11 cellular contexts compared by ENCODE assay signal in genomic region chr5:93675458-93676450, GRCh38.
DNase-seq lines count a peak whose midpoint lies in the region; ATAC-seq, FAIRE-seq and TF ChIP-seq lines count a peak whose summit lies in the region.
"Had no signal": no experiment of that assay in that cellular context is flagged by ENCODE, and none has a peak within 500 bp of the region (broad histone marks: within the 10 kb centered on the region; RNA-seq: fewer than 3 reads in every experiment).

No MANE protein-coding gene starts in this region.

- peak overlapping the region; percentile 35 for H3K4me2 ChIP-seq in IMR-90 (ENCODE audit: low read depth, low read length)

- no peak overlapping the region for H3K23ac ChIP-seq in IMR-90 (ENCODE audit: low read depth, low read length)

- WGBS in IMR-90 (ENCODE audit: extremely low coverage in 2 of 2, insufficient read length in 1 of 2), 2 experiments = no CpG with 5 or more reads among the region's 1 CpG

- H2BK20ac ChIP-seq in IMR-90 (ENCODE audit: low read depth, low read length) = no peak overlapping the region

- H2AK5ac ChIP-seq in IMR-90 (ENCODE audit: low read depth, low read length) = no peak overlapping the region

- H3K79me1 ChIP-seq in IMR-90 (ENCODE audit: low read depth in 1 of 2, low read length in 2 of 2) = no peaks in the 10 kb centered on the region; a peak in 1 of 4 replicates

- no peak overlapping the region for H4K8ac ChIP-seq in IMR-90 (ENCODE audit: low read depth in 2 of 2, low read length in 2 of 2)

- no peak overlapping the region for H2AFZ ChIP-seq in IMR-90 (replicated peaks; ENCODE audit: low read length, poor library complexity)

- POLR2A ChIA-PET in HEK293T (lab: Yijun Ruan, JAX) = interaction anchor here (0.6 to 3.2 kb wide), 4 partner anchors 55 to 93 kb away, joined by 3 to 23 read pairs (median 4); partner anchors contain the start of gene NR2F1
- POLR2A ChIA-PET in IMR-90 (lab: Charles Lee; ENCODE audit: unreplicated experiment) = no interaction called here
- POLR2A ChIA-PET in CD4-positive, alpha-beta T cell (lab: Charles Lee) = no interaction called here

- CTCF ChIA-PET in HEK293T (lab: Yijun Ruan, JAX) (interaction anchor here (1.4 kb wide), 1 partner anchor 14 kb away, joined by 4 read pairs; no protein-coding TSS in a partner anchor), IMR-90 (lab: Yijun Ruan, JAX) (no interaction called here)
- CTCF ChIA-PET in CD4-positive, alpha-beta T cell (lab: Charles Lee) = no interaction called here

- no peak overlapping the region for H2BK5ac ChIP-seq in IMR-90 (ENCODE audit: low read depth, low read length, poor library complexity, severe bottlenecking)

- no peak for TF ChIP-seq POLR2A in IMR-90 (IDR thresholded peaks at IDR 0.05; ENCODE audit: low read depth, low read length)

- peaks cover 2% of the 10 kb centered on the region; the same call in 1 of the 2 replicates for H3K9me1 ChIP-seq in IMR-90 (ENCODE audit: insufficient read depth, low read length)

- peaks cover 3% of the 10 kb centered on the region; the same call in 1 of the 2 replicates for H4K20me1 ChIP-seq in IMR-90 (ENCODE audit: insufficient read depth, low read length)

- no peak overlapping the region for H3K27ac ChIP-seq in IMR-90 (ENCODE audit: insufficient read depth, low read length)
- no peak overlapping the region for H3K27ac ChIP-seq in CD4-positive, alpha-beta T cell (ENCODE audit: low read depth, low read length)

- no peak overlapping the region for H3K14ac ChIP-seq in IMR-90 (replicated peaks; ENCODE audit: low read depth, low read length)

- H3K9me3 Mint-ChIP-seq in CD4-positive, alpha-beta T cell = no peaks in the 10 kb centered on the region

- intact Hi-C loops in IMR-90 (cut with micrococcal nuclease) = loop anchor here (5.0 kb wide), 1 partner anchor 53 kb away; no protein-coding TSS in a partner anchor
- intact Hi-C loops in CD4-positive, alpha-beta T cell (cut with DNase I, micrococcal nuclease) = no loop called here

- H3K4me1 ChIP-seq in IMR-90 (ENCODE audit: control insufficient read depth, insufficient read depth, low read length) = peaks cover 10% of the 10 kb centered on the region

- TF ChIP-seq CTCF in IMR-90 (conservative IDR thresholded peaks at IDR 0.05; ENCODE audit: low read depth, low read length) = no peak
- no peak for TF ChIP-seq CTCF in CD4-positive, alpha-beta T cell (IDR thresholded peaks at IDR 0.05)

- no peaks in the 10 kb centered on the region for H3K4me1 Mint-ChIP-seq in CD4-positive, alpha-beta T cell (ENCODE audit: low read depth)

- no peak for FAIRE-seq in HTR-8/SVneo (lab: Jason Lieb, UNC)

- H3K4ac ChIP-seq in IMR-90 (ENCODE audit: low read depth, low read length) = no peak overlapping the region

- BruUV-seq in IMR-90 (replicated peaks; lab: Mats Ljungman, UMichigan) = no TSS peak

- no peak overlapping the region for H2BK120ac ChIP-seq in IMR-90 (ENCODE audit: low read depth, low read length)

- no peak overlapping the region for H2AK9ac ChIP-seq in IMR-90 (replicated peaks; ENCODE audit: low read depth, low read length, poor library complexity)

- H4K5ac ChIP-seq in IMR-90 (ENCODE audit: low read depth, low read length) = no peak overlapping the region

- dilution Hi-C loops in IMR-90 (cut with HindIII; ENCODE audit: low sequenced_read_pairs, unreplicated experiment) = no loop called here

- no peaks in the 10 kb centered on the region for H3K9me3 ChIP-seq in IMR-90 (ENCODE audit: control insufficient read depth, insufficient read depth, low read length)
- H3K9me3 ChIP-seq in CD4-positive, alpha-beta T cell (ENCODE audit: control insufficient read depth, low read length) = no peaks in the 10 kb centered on the region

- ATAC-seq in GM18868 (IDR thresholded peaks at IDR 0.05; ENCODE audit: unreplicated experiment) (peak; percentile 42), IMR-90 (ENCODE audit: low read depth) (peak; percentile 45)
- no peak for ATAC-seq in CD4-positive, alpha-beta T cell (ENCODE audit: poor library complexity)

- H3K27me3 ChIP-seq in IMR-90 (ENCODE audit: control insufficient read depth, insufficient read depth, low read length) = no peaks in the 10 kb centered on the region
- no peaks in the 10 kb centered on the region for H3K27me3 ChIP-seq in CD4-positive, alpha-beta T cell (ENCODE audit: control insufficient read depth, insufficient read depth, low read length)

- no peak overlapping the region for H3K18ac ChIP-seq in IMR-90 (ENCODE audit: low read depth, low read length)

- H3K36me3 Mint-ChIP-seq in CD4-positive, alpha-beta T cell (ENCODE audit: low read depth) = peaks cover 5% of the 10 kb centered on the region

- H3K27me3 Mint-ChIP-seq in CD4-positive, alpha-beta T cell = no peaks in the 10 kb centered on the region

- no peak overlapping the region for H3K4me3 ChIP-seq in IMR-90 (ENCODE audit: insufficient read depth, low read depth, low read length)

- in situ Hi-C loops in IMR-90 (cut with MboI; ENCODE audit: low sequenced_read_pairs) = no loop called here

- no peaks in the 10 kb centered on the region for H3K36me3 ChIP-seq in IMR-90 (ENCODE audit: control insufficient read depth, insufficient read depth, low read length)

- no peak for DNase-seq in HEK293T (ENCODE audit: extremely low spot score)
- peak; percentile 49 for DNase-seq in IMR-90
- DNase-seq in fibroblast of peridontal ligament (ENCODE audit: extremely low read depth) = peak; percentile 11
- DNase-seq in CD4-positive, alpha-beta T cell = no peak
- DNase-seq in germinal center (ENCODE audit: low spot score) = no peak
- no peak for DNase-seq in HTR-8/SVneo (ENCODE audit: insufficient read length, low spot score)
- no peak for DNase-seq in NK-92 treated with Interleukin-12 subunit alpha and Interleukin-12 subunit beta, amount 100 ng/mL, for 24 hours (lab: John Stamatoyannopoulos, UW)
- DNase-seq: activated CD4-positive, CD25-positive, alpha-beta regulatory T cell treated with anti-CD3 and anti-CD28 coated beads, Interleukin-2, amount 50 U/mL, for 72 hours; amniotic stem cell; NCI-H526 had no signal

- H3K4me3 Mint-ChIP-seq in CD4-positive, alpha-beta T cell = no peak overlapping the region

- TF ChIP-seq RAD21 in IMR-90 (IDR thresholded peaks at IDR 0.05; ENCODE audit: low read length) = no peak

- H3K9ac ChIP-seq in IMR-90 (ENCODE audit: low read depth, low read length) = no peak overlapping the region

- H3K56ac ChIP-seq in IMR-90 (ENCODE audit: extremely low read depth, insufficient read depth, low read length) = no peak overlapping the region

- no peak overlapping the region for H4K91ac ChIP-seq in IMR-90 (ENCODE audit: insufficient read depth, low read depth, low read length)

- no peak overlapping the region for H3K27ac Mint-ChIP-seq in CD4-positive, alpha-beta T cell

- H2BK15ac ChIP-seq in IMR-90 (ENCODE audit: low read depth, low read length) = no peak overlapping the region

TF ChIP-seq in HEK293T, 16 proteins besides CTCF, POLR2A, EP300 and RAD21:
- TF ChIP-seq ZNF384 (IDR thresholded peaks at IDR 0.05) = 0 out of 2 replicates have a peak, but pooled peaks have one; percentile 14
- TF ChIP-seq NFRKB (IDR thresholded peaks at IDR 0.05) = no peak

TF ChIP-seq in IMR-90, 13 proteins besides CTCF, POLR2A, EP300 and RAD21:
- TF ChIP-seq RFX5 (IDR thresholded peaks at IDR 0.05; ENCODE audit: low read depth, low read length) (no peak), NFE2L2 (IDR thresholded peaks at IDR 0.05; ENCODE audit: low read depth, low read length) (no peak), FOS (IDR thresholded peaks at IDR 0.05; ENCODE audit: low read depth, low read length) (no peak), USF2 (IDR thresholded peaks at IDR 0.05; ENCODE audit: low read depth, low read length) (no peak)

Comparison
In these comparisons a context has a peak if more than half of its experiments do, and no peak if none do; other contexts are left out.
1. DNase-seq: peak in IMR-90 (single experiment) and fibroblast of peridontal ligament (single experiment); none in HEK293T (single experiment), CD4-positive, alpha-beta T cell (0 of 10), germinal center (single experiment), HTR-8/SVneo (single experiment) and NK-92 treated with Interleukin-12 subunit alpha and Interleukin-12 subunit beta, amount 100 ng/mL, for 24 hours (single experiment).